1 cellular context compared by ENCODE assay signal in the genomic region with DNA sequence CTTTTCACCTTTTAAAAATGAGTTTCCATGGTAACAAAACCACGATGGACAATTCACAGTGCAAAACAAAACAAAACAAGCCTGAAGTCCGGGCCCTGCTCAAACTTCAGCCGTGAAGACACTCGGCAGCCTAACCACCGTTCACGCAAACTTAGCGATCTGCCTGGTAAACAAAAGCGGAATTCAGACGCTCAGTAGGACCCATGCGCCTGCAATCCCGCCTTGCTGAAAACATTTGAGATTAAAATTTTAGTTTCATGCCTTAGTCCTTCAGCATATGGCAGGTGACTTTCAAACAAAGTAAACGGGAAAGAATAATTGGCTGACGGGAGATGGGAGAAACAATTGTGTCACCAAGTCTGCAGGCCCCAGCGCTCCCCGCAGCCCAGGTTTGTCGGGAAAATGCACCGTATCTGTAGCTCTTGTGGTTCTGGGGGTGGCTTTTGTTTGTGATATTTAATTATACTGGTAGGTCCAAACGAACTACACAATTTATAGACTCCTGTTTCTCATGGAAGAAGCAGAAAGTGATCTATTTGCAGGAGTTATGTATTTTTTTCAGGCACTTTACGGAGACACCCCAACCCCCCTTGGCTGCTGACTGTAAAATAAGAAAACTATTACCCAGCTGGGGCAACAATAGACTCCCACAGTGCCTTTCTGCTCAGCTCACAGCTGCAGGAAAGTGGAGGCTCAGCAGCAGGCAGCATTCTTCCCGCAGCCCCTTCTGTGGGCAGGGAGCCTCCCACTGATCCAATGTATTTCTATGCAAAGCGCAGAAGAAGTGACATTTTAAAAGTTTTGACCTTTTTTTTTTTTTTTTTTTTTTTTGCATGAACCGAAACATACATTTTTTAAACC.
TF ChIP-seq lines count a peak whose summit lies in the region.

No MANE protein-coding gene starts in this region.

TF ChIP-seq in WTC11, 78 proteins besides CTCF, POLR2A, EP300 and RAD21 (continued from another document):
- TF ChIP-seq, protein P1, sequence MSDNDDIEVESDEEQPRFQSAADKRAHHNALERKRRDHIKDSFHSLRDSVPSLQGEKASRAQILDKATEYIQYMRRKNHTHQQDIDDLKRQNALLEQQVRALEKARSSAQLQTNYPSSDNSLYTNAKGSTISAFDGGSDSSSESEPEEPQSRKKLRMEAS (CRISPR knock-in tag; IDR thresholded peaks at IDR 0.05) = 0 out of 2 replicates have a peak, but pooled peaks have one; percentile 33
- TF ChIP-seq, protein P2, sequence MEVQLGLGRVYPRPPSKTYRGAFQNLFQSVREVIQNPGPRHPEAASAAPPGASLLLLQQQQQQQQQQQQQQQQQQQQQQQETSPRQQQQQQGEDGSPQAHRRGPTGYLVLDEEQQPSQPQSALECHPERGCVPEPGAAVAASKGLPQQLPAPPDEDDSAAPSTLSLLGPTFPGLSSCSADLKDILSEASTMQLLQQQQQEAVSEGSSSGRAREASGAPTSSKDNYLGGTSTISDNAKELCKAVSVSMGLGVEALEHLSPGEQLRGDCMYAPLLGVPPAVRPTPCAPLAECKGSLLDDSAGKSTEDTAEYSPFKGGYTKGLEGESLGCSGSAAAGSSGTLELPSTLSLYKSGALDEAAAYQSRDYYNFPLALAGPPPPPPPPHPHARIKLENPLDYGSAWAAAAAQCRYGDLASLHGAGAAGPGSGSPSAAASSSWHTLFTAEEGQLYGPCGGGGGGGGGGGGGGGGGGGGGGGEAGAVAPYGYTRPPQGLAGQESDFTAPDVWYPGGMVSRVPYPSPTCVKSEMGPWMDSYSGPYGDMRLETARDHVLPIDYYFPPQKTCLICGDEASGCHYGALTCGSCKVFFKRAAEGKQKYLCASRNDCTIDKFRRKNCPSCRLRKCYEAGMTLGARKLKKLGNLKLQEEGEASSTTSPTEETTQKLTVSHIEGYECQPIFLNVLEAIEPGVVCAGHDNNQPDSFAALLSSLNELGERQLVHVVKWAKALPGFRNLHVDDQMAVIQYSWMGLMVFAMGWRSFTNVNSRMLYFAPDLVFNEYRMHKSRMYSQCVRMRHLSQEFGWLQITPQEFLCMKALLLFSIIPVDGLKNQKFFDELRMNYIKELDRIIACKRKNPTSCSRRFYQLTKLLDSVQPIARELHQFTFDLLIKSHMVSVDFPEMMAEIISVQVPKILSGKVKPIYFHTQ (CRISPR knock-in tag; IDR thresholded peaks at IDR 0.05) = 0 out of 2 replicates have a peak, but pooled peaks have one; percentile 21
- TF ChIP-seq, protein P3, sequence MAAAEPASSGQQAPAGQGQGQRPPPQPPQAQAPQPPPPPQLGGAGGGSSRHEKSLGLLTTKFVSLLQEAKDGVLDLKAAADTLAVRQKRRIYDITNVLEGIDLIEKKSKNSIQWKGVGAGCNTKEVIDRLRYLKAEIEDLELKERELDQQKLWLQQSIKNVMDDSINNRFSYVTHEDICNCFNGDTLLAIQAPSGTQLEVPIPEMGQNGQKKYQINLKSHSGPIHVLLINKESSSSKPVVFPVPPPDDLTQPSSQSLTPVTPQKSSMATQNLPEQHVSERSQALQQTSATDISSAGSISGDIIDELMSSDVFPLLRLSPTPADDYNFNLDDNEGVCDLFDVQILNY (CRISPR knock-in tag; IDR thresholded peaks at IDR 0.05) = no peak
- TF ChIP-seq FOXK1 (CRISPR knock-in tag; IDR thresholded peaks at IDR 0.05) (no peak), GRHL2 (CRISPR knock-in tag; IDR thresholded peaks at IDR 0.05; ENCODE audit: insufficient replicate concordance, severe bottlenecking) (no peak), CREM (CRISPR knock-in tag; IDR thresholded peaks at IDR 0.05) (0 out of 2 replicates have a peak, but pooled peaks have one; percentile 7)
